In the genomic region with DNA sequence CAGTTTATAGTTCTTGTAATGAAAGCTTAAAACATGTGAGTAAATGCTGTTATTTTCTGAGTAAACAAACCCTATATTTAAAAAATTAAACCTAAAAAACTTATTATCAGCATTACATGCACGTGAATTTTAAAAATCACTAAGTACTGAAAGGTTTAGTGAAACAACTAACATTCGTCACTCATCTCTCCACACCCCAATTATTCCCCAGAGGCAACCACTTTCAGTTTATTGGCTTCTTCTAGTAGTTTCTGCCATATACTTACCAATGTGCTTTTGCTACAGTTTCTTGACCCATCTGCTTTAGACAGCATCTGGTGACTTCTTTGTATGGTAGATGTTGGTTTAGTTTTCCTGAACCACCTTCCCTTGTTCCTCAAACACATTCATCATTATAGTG, we compare ENCODE assay signal across 31 cellular contexts. TPM values are rescaled to one million over a fixed set of nuclear protein-coding genes. Genes with fewer than 3 reads are reported as not detected.
"Had no signal": no experiment of that assay in that cellular context is flagged by ENCODE, and none has a peak within 500 bp of the region (broad histone marks: within the 10 kb centered on the region; RNA-seq: fewer than 3 reads in every experiment).

No MANE protein-coding gene starts in this region.

- H3K4me3 ChIP-seq: adrenal gland, body of pancreas, breast epithelium had no signal

- H3K27me3 ChIP-seq: adrenal gland, body of pancreas, breast epithelium had no signal

- H3K36me3 ChIP-seq: adrenal gland, breast epithelium had no signal

- H3K27ac ChIP-seq: adrenal gland, body of pancreas, breast epithelium, VCaP had no signal

- ATAC-seq: activated naive CD4-positive, alpha-beta T cell treated with anti-CD3 and anti-CD28 coated beads, Interleukin-2, amount 50 U/mL, for 72 hours; activated T-cell treated with anti-CD3 and anti-CD28 coated beads, Interleukin-2, amount 50 U/mL, for 4 hours; body of pancreas had no signal

- DNase-seq: activated B cell treated with CpG ODN at 0.5 μM for 24 hours; activated CD4-positive, alpha-beta memory T cell treated with anti-CD3 and anti-CD28 coated beads for 36 hours; activated CD4-positive, alpha-beta T cell treated with anti-CD3 and anti-CD28 coated beads for 4 hours; activated CD4-positive, alpha-beta T cell treated with anti-CD3 and anti-CD28 coated beads, Interleukin-2, amount 50 U/mL, for 1 hour; activated CD4-positive, CD25-positive, alpha-beta regulatory T cell treated with anti-CD3 and anti-CD28 coated beads, Interleukin-2, amount 50 U/mL, for 72 hours; activated CD8-positive, alpha-beta memory T cell treated with anti-CD3 and anti-CD28 coated beads, Interleukin-2, amount 50 U/mL, for 4 hours; activated gamma-delta T cell treated with Interleukin-2 at 50 U/mL for 16 hours; activated naive CD4-positive, alpha-beta T cell treated with anti-CD3 and anti-CD28 coated beads for 36 hours; activated T-cell treated with anti-CD3 and anti-CD28 coated beads for 4 hours; activated T-cell treated with anti-CD3 and anti-CD28 coated beads, Interleukin-2, amount 50 U/mL, for 4 hours; adrenal gland; body of pancreas; NCI-H1105; NCI-H1417 treated with DMSO at 0.1 percent for 48 hours; NCI-H1930; NCI-H2081 treated with DMSO at 0.1 percent for 48 hours; NCI-H2171; NCI-H510A; NCI-H526; NCI-H748 treated with DMSO at 0.1 percent for 48 hours; Right ventricle myocardium superior; SW 1271; T-helper 1 cell; T-helper 2 cell; T-helper 9 cell had no signal

- H3K4me1 ChIP-seq: adrenal gland, body of pancreas, breast epithelium had no signal

- H3K9me3 ChIP-seq: adrenal gland, body of pancreas, breast epithelium had no signal

RNA-seq across cellular contexts. Expression of a gene that starts 58.1 kb away (rescaled TPM):
- total RNA-seq: activated B cell treated with CpG ODN at 0.5 μM for 24 hours; activated CD4-positive, alpha-beta memory T cell treated with anti-CD3 and anti-CD28 coated beads for 36 hours; activated naive CD4-positive, alpha-beta T cell treated with anti-CD3 and anti-CD28 coated beads for 36 hours; activated naive CD4-positive, alpha-beta T cell treated with anti-CD3 and anti-CD28 coated beads, Interleukin-2, amount 50 U/mL, for 72 hours; activated T-helper 1 cell treated with anti-CD3 and anti-CD28 coated beads, Interleukin-12 subunit alpha, Interleukin-12 subunit beta, Interleukin-2, Interleukin-4 antibody, amounts not matched to agents 30 ng/mL and 10 ng/mL and 1 ng/mL, durations not matched to agents 14 hours and 24 hours and 36 hours; MCF 10A; OCI-LY7 had no signal
